23 cellular contexts compared by ENCODE assay signal in genomic region chr7:129968592-129969383, GRCh38. TPM values are rescaled to one million over a fixed set of nuclear protein-coding genes. Genes with fewer than 3 reads are reported as not detected.
A peak's percentile ranks its signal among the peaks of the same experiment; 100 is the strongest.
DNase-seq lines count a peak whose midpoint lies in the region; ATAC-seq, FAIRE-seq and TF ChIP-seq lines count a peak whose summit lies in the region.
"Had no signal": no experiment of that assay in that cellular context is flagged by ENCODE, and none has a peak within 500 bp of the region (broad histone marks: within the 10 kb centered on the region; RNA-seq: fewer than 3 reads in every experiment).

No MANE protein-coding gene starts in this region.

- dilution Hi-C loops in keratinocyte (cut with MboI; ENCODE audit: extremely low pct_ligation_motif_present, low sequenced_read_pairs): no loop called here

- no peak for FAIRE-seq in keratinocyte (lab: Jason Lieb, UNC)

- H3K79me2 ChIP-seq in H9 (ENCODE audit: insufficient read depth, low read length) (no peaks in the 10 kb centered on the region), keratinocyte (ENCODE audit: control insufficient read depth, insufficient read depth, low read length) (no peaks in the 10 kb centered on the region), trophoblast cell (ENCODE audit: control insufficient read depth, insufficient read depth, low read length, poor library complexity) (no peaks in the 10 kb centered on the region)

- H2BK5ac ChIP-seq in H9 (ENCODE audit: insufficient read length, low read length) (no peak overlapping the region), trophoblast cell (ENCODE audit: low read depth, low read length, poor library complexity) (peak overlapping the region; percentile 37)

- no peaks in the 10 kb centered on the region for H3K9me1 ChIP-seq in keratinocyte (ENCODE audit: control insufficient read depth, extremely low read depth, insufficient read depth, low read length)

- H3K18ac ChIP-seq in H9 (ENCODE audit: insufficient read length, low read depth, low read length) (no peak overlapping the region), trophoblast cell (ENCODE audit: low read length) (peak overlapping the region; percentile 2)

- no peak overlapping the region for H4K91ac ChIP-seq in H9 (ENCODE audit: insufficient read length, low read depth, low read length)
- H4K91ac ChIP-seq in trophoblast cell (ENCODE audit: low read depth, low read length): peak overlapping the region; percentile 77

- H3K4me3 Mint-ChIP-seq in H9: no peak overlapping the region
- H3K4me3 Mint-ChIP-seq in T-helper 17 cell: no peak overlapping the region
- H3K4me3 Mint-ChIP-seq: activated naive CD8-positive, alpha-beta T cell; activated T-helper 17 cell treated with anti-CD3 and anti-CD28 coated beads, Interleukin-2, amount 50 U/mL, for 72 hours; CD4-positive, CD25-positive, alpha-beta regulatory T cell; T-helper 2 cell treated with Interferon-gamma antibody and Interleukin-4, amounts not matched to agents 5 μg/mL and 100 μg/mL, for 36 hours; WTC11 had no signal

- H3K4me1 ChIP-seq in H9 (ENCODE audit: insufficient read depth, low read length) (no peaks in the 10 kb centered on the region; the same call in 1 of the 2 replicates), keratinocyte (ENCODE audit: control insufficient read depth, extremely low read depth, insufficient read depth, low read length) (peaks cover 22% of the 10 kb centered on the region), trophoblast cell (ENCODE audit: control insufficient read depth in 1 of 2, insufficient read depth in 2 of 2, low read length in 2 of 2) (peaks cover 13 to 20% of the 10 kb centered on the region in 2 experiments), transverse colon (peaks cover 3 to 12% (median 10%) of the 10 kb centered on the region in 4 donors)
- H3K4me1 ChIP-seq: uterus had no signal

- H4K20me1 ChIP-seq in H9 (ENCODE audit: control insufficient read depth, insufficient read depth, insufficient read length) (no peaks in the 10 kb centered on the region), keratinocyte (ENCODE audit: control insufficient read depth, extremely low read depth, insufficient read depth, low read length) (no peaks in the 10 kb centered on the region)

- no peaks in the 10 kb centered on the region for H3K27me3 Mint-ChIP-seq in H9 (ENCODE audit: low read depth)
- H3K27me3 Mint-ChIP-seq in T-helper 17 cell: no peaks in the 10 kb centered on the region
- H3K27me3 Mint-ChIP-seq: activated naive CD8-positive, alpha-beta T cell; activated T-helper 17 cell treated with anti-CD3 and anti-CD28 coated beads, Interleukin-2, amount 50 U/mL, for 72 hours; CD4-positive, CD25-positive, alpha-beta regulatory T cell; naive thymus-derived CD8-positive, alpha-beta T cell had no signal

- no peak overlapping the region for H3K4me3 ChIP-seq in keratinocyte (ENCODE audit: control insufficient read depth in 2 of 3, extremely low read depth in 1 of 3, insufficient read depth in 2 of 3, low read depth in 1 of 3, low read length in 3 of 3)
- H3K4me3 ChIP-seq in trophoblast cell (ENCODE audit: low read depth, low read length): no peak overlapping the region
- H3K4me3 ChIP-seq in transverse colon: no peak overlapping the region
- H3K4me3 ChIP-seq: SK-N-MC, uterus had no signal

- H3K9me3 ChIP-seq in H9 (ENCODE audit: control insufficient read depth, low read depth, low read length) (no peaks in the 10 kb centered on the region), T-helper 17 cell (ENCODE audit: control insufficient read depth, low read length, poor library complexity, severe bottlenecking) (no peaks in the 10 kb centered on the region), keratinocyte (ENCODE audit: control insufficient read depth, low read depth, low read length) (no peaks in the 10 kb centered on the region), trophoblast cell (ENCODE audit: insufficient read depth, low read depth, low read length) (no peaks in the 10 kb centered on the region), transverse colon (no peaks in the 10 kb centered on the region)
- H3K9me3 ChIP-seq: uterus had no signal

- in situ Hi-C loops in transverse colon (cut with MboI; ENCODE audit: low pct_ligation_motif_present in 1 of 4, low pct_unique_long_range_greater_than_20kb in 1 of 4, low sequenced_read_pairs in 3 of 4): no loop called here

- no peak overlapping the region for H2BK20ac ChIP-seq in H9 (ENCODE audit: low read depth, low read length, poor library complexity, severe bottlenecking)

- TF ChIP-seq POLR2A in GM18505 (IDR thresholded peaks at IDR 0.05; ENCODE audit: borderline replicate concordance, extremely low read depth, insufficient read depth, insufficient read length) (no peak), transverse colon (IDR thresholded peaks at IDR 0.05) (no peak)

- H3K4me2 ChIP-seq in H9 (ENCODE audit: insufficient read depth, insufficient read length, low read length): no peak overlapping the region
- H3K4me2 ChIP-seq in keratinocyte (ENCODE audit: control insufficient read depth, extremely low read depth, insufficient read depth, low read depth, low read length): peak overlapping the region; percentile 98
- H3K4me2 ChIP-seq in trophoblast cell (ENCODE audit: low read length): no peak overlapping the region

- TF ChIP-seq EP300 in transverse colon (IDR thresholded peaks at IDR 0.05; ENCODE audit: low read depth): no peak

- no peak overlapping the region for H3K56ac ChIP-seq in H9 (ENCODE audit: insufficient read length, low read depth, low read length)

- no peaks in the 10 kb centered on the region for H3K23me2 ChIP-seq in H9 (ENCODE audit: insufficient read length, low read depth, low read length, poor library complexity, severe bottlenecking)

- H2BK12ac ChIP-seq in H9 (ENCODE audit: insufficient read length, low read depth, low read length) (no peak overlapping the region), trophoblast cell (ENCODE audit: low read length) (peak overlapping the region; percentile 86)

- DNase-seq in H9 (no peak), T-helper 17 cell (no peak), keratinocyte (ENCODE audit: low read depth, low spot score) (no peak), trophoblast cell (no peak), cortex of kidney (lab: John Stamatoyannopoulos, UW) (no peak), transverse colon (no peak)
- DNase-seq: CD4-positive, CD25-positive, alpha-beta regulatory T cell; effector memory CD4-positive, alpha-beta T cell; GF-D8; naive thymus-derived CD8-positive, alpha-beta T cell; NCI-H1105 treated with DMSO at 0.1 percent for 48 hours; NCI-H2081 treated with DMSO at 0.1 percent for 48 hours; NCI-H510A; NK-92 treated with Interleukin-12 subunit alpha and Interleukin-12 subunit beta, amount 100 ng/mL, for 24 hours; posterior cingulate gyrus; uterus had no signal

- H3K36me3 ChIP-seq in keratinocyte (ENCODE audit: control insufficient read depth in 2 of 2, extremely low read depth in 1 of 2, insufficient read depth in 2 of 2, low read length in 2 of 2) (no peaks in the 10 kb centered on the region), trophoblast cell (ENCODE audit: control insufficient read depth in 1 of 2, insufficient read depth in 2 of 2, low read length in 2 of 2) (no peaks in the 10 kb centered on the region), transverse colon (no peaks in the 10 kb centered on the region)
- H3K36me3 ChIP-seq: uterus had no signal

- H2AK5ac ChIP-seq in H9 (ENCODE audit: insufficient read length, low read length) (no peak overlapping the region), trophoblast cell (ENCODE audit: low read length) (peak overlapping the region; percentile 43)

- H2BK120ac ChIP-seq in H9 (ENCODE audit: low read depth, low read length, poor library complexity, severe bottlenecking) (no peak overlapping the region), trophoblast cell (ENCODE audit: insufficient read depth, low read length, poor library complexity) (peak overlapping the region; percentile 78)

- H3K27ac ChIP-seq in H9 (ENCODE audit: insufficient read length, low read depth, low read length): no peak overlapping the region
- H3K27ac ChIP-seq in keratinocyte (ENCODE audit: control insufficient read depth, insufficient read depth, low read length): peak overlapping the region; percentile 99
- peak overlapping the region; percentile 64 for H3K27ac ChIP-seq in trophoblast cell (ENCODE audit: low read depth, low read length)
- H3K27ac ChIP-seq in transverse colon: no peak overlapping the region

- H3K4ac ChIP-seq in H9 (ENCODE audit: low read depth, low read length) (no peak overlapping the region), trophoblast cell (ENCODE audit: low read depth, low read length) (no peak overlapping the region)

- H3K36me3 Mint-ChIP-seq in H9 (ENCODE audit: insufficient read depth in 1 of 3, low read depth in 3 of 3) (no peaks in the 10 kb centered on the region), T-helper 17 cell (ENCODE audit: low read depth) (no peaks in the 10 kb centered on the region)
- H3K36me3 Mint-ChIP-seq: activated naive CD8-positive, alpha-beta T cell; CD4-positive, CD25-positive, alpha-beta regulatory T cell; naive thymus-derived CD8-positive, alpha-beta T cell; WTC11 had no signal

- H3K9me3 Mint-ChIP-seq in H9: no peaks in the 10 kb centered on the region
- H3K9me3 Mint-ChIP-seq: activated T-helper 17 cell treated with anti-CD3 and anti-CD28 coated beads, Interleukin-2, amount 50 U/mL, for 72 hours; naive thymus-derived CD8-positive, alpha-beta T cell; T-helper 2 cell treated with Interferon-gamma antibody and Interleukin-4, amounts not matched to agents 5 μg/mL and 100 μg/mL, for 36 hours; WTC11 had no signal

- intact Hi-C loops in transverse colon (cut with DNase I; ENCODE audit: low total_unique reads): no loop called here

- H3K79me1 ChIP-seq in H9 (ENCODE audit: insufficient read depth, low read depth, low read length, poor library complexity, severe bottlenecking): no peaks in the 10 kb centered on the region
- peaks cover 13% of the 10 kb centered on the region for H3K79me1 ChIP-seq in trophoblast cell (ENCODE audit: low read length)

- H3K27me3 ChIP-seq in H9 (ENCODE audit: insufficient read depth, low read length) (no peaks in the 10 kb centered on the region), keratinocyte (ENCODE audit: control insufficient read depth, extremely low read depth, insufficient read depth, low read length) (no peaks in the 10 kb centered on the region), trophoblast cell (ENCODE audit: insufficient read depth, low read length) (no peaks in the 10 kb centered on the region), transverse colon (no peaks in the 10 kb centered on the region)
- H3K27me3 ChIP-seq: uterus had no signal

- H4K8ac ChIP-seq in H9 (replicated peaks; ENCODE audit: insufficient read length, low read depth, low read length) (no peak overlapping the region), trophoblast cell (ENCODE audit: low read depth, low read length) (peak overlapping the region; percentile 50)

- H4K12ac ChIP-seq in trophoblast cell (ENCODE audit: low read depth, low read length): no peak overlapping the region

- no peak for TF ChIP-seq CTCF in H9 (conservative IDR thresholded peaks at IDR 0.05)
- TF ChIP-seq CTCF in keratinocyte (optimal IDR thresholded peaks at IDR 0.05 in 1 of 3, IDR thresholded peaks at IDR 0.05 in 1 of 3, conservative IDR thresholded peaks at IDR 0.05 in 1 of 3; ENCODE audit: extremely low read depth in 1 of 3, insufficient read depth in 2 of 3, low read length in 3 of 3): no peak
- TF ChIP-seq CTCF in transverse colon (IDR thresholded peaks at IDR 0.05): no peak

- H3K4me1 Mint-ChIP-seq in H9: peaks cover 13 to 14% of the 10 kb centered on the region in 2 experiments
- H3K4me1 Mint-ChIP-seq in T-helper 17 cell: no peaks in the 10 kb centered on the region
- H3K4me1 Mint-ChIP-seq: activated T-helper 17 cell treated with anti-CD3 and anti-CD28 coated beads, Interleukin-2, amount 50 U/mL, for 72 hours; CD4-positive, CD25-positive, alpha-beta regulatory T cell; naive thymus-derived CD8-positive, alpha-beta T cell had no signal

- WGBS in H9 (ENCODE audit: extremely low coverage, insufficient read length, low lambda C conversion rate): no CpG with 5 or more reads among the region's 11 CpGs
- no CpG with 5 or more reads among the region's 11 CpGs for WGBS in trophoblast cell (ENCODE audit: extremely low coverage, insufficient coverage, insufficient read length)
- WGBS in transverse colon (ENCODE audit: low coverage in 1 of 2), 2 donors: 80 to 87% methylated on average over 4 to 11 of the region's 11 CpGs

- no peak overlapping the region for H4K5ac ChIP-seq in H9 (ENCODE audit: insufficient read length, low read depth, low read length)

- H3K27ac Mint-ChIP-seq in H9 (peak overlapping the region in 2 of 3 experiments; percentile 36 to 72; a peak in 2 of 7 replicates), T-helper 17 cell (peak overlapping the region; percentile 62)
- H3K27ac Mint-ChIP-seq: activated naive CD8-positive, alpha-beta T cell; activated T-helper 17 cell treated with anti-CD3 and anti-CD28 coated beads, Interleukin-2, amount 50 U/mL, for 72 hours; T-helper 2 cell treated with Interferon-gamma antibody and Interleukin-4, amounts not matched to agents 5 μg/mL and 100 μg/mL, for 36 hours; WTC11 had no signal

- H3K14ac ChIP-seq in H9 (ENCODE audit: insufficient read depth, low read length): no peak overlapping the region
- H3K14ac ChIP-seq in trophoblast cell (ENCODE audit: low read length): peak overlapping the region; percentile 40

- H2AFZ ChIP-seq in H9 (ENCODE audit: low read length): no peak overlapping the region
- H2AFZ ChIP-seq in keratinocyte (ENCODE audit: control insufficient read depth, low read length): peak overlapping the region; percentile 42
- H2AFZ ChIP-seq in trophoblast cell (ENCODE audit: insufficient read depth, low read length, poor library complexity): no peak overlapping the region

- H3T11ph ChIP-seq in H9 (ENCODE audit: low read length): no peak overlapping the region

- H3K23ac ChIP-seq in H9 (ENCODE audit: insufficient read length, low read depth, low read length): no peak overlapping the region
- no peak overlapping the region for H3K23ac ChIP-seq in trophoblast cell (ENCODE audit: low read length)

- ATAC-seq in T-helper 17 cell (no peak), GM21723 (IDR thresholded peaks at IDR 0.05; ENCODE audit: unreplicated experiment) (no peak), GM18505 (IDR thresholded peaks at IDR 0.05; ENCODE audit: unreplicated experiment) (no peak)
- ATAC-seq: activated T-helper 17 cell treated with anti-CD3 and anti-CD28 coated beads, Interleukin-2, amount 50 U/mL, for 72 hours; naive thymus-derived CD8-positive, alpha-beta T cell; WTC11 had no signal

- H2BK15ac ChIP-seq in H9 (ENCODE audit: low read depth, low read length): no peak overlapping the region

- no peak overlapping the region for H3K9ac ChIP-seq in H9 (ENCODE audit: extremely low read depth, insufficient read length, low read length)
- peak overlapping the region; percentile 44 for H3K9ac ChIP-seq in keratinocyte (ENCODE audit: control insufficient read depth, extremely low read depth, insufficient read depth, low read length)
- no peak overlapping the region for H3K9ac ChIP-seq in trophoblast cell (ENCODE audit: low read length)

RNA-seq across cellular contexts. Expression of gene UBE2H, which starts 16.0 kb away (rescaled TPM):
- total RNA-seq in H9 (2021) (67.5 and 75.1 TPM in 2 replicates), T-helper 17 cell (10 to 100 TPM; 77.9 to 84.2 TPM), transverse colon (100 to 1,000 TPM in 1 of 4 donors, 10 to 100 TPM in 3; 31.0 to 131 (median 53.3) TPM)
- polyA plus RNA-seq in keratinocyte: 83.7 to 130 TPM (median 100 TPM) in 3 replicates
- 217 TPM for polyA plus RNA-seq in keratinocyte (2011; ENCODE audit: low read depth)
- polyA plus RNA-seq in keratinocyte (2011; cell fraction: cytosol; rRNA removed): 112 and 283 TPM in 2 replicates
- 208 and 215 TPM in 2 replicates for polyA plus RNA-seq in keratinocyte (2011; cell fraction: nucleus; rRNA removed)
- polyA plus RNA-seq in keratinocyte (2012; ENCODE audit: low replicate concordance): 66.1 and 86.4 TPM in 2 replicates
- 46.9 to 97.5 TPM (median 79.6 TPM) in 3 replicates for polyA minus RNA-seq in keratinocyte
- polyA minus RNA-seq in keratinocyte (2011; cell fraction: cytosol; rRNA and poly(A)+ RNA removed): 57.2 TPM
- 60.1 and 145 TPM in 2 replicates for polyA minus RNA-seq in keratinocyte (2011; cell fraction: nucleus; rRNA and poly(A)+ RNA removed)
- 125 and 132 TPM in 2 replicates for polyA plus RNA-seq in trophoblast cell (2013)

Comparison
In these comparisons a context has a peak if more than half of its experiments do, and no peak if none do; other contexts are left out.
1. H3K27ac ChIP-seq: peak in keratinocyte (single experiment) and trophoblast cell (single experiment); none in H9 (single experiment) and transverse colon (0 of 4).